In the genomic region with DNA sequence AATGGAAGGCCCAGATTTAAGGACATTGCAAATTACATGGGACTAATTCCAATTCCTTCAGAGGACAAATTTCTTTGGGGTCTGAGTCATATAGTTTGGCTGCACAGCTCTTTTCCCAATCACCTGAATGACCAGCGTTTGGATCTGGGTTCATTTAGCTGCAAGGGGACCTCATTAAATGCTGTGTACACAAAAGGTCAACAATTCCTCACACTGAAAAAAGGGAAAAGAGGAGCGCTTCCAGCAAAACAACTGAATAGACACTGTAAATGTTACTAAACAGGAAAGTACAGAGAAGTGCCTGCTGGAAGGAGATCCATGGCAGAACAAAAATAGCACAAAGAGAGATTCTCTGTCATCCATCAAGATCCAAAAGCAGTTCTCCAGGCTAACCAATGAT, we compare ENCODE assay signal across 31 cellular contexts.
"Had no signal": no experiment of that assay in that cellular context is flagged by ENCODE, and none has a peak within 500 bp of the region (broad histone marks: within the 10 kb centered on the region; RNA-seq: fewer than 3 reads in every experiment).

No MANE protein-coding gene starts in this region.

- DNase-seq: activated B cell treated with CpG ODN at 0.5 μM for 24 hours; activated CD4-positive, alpha-beta memory T cell treated with anti-CD3 and anti-CD28 coated beads for 36 hours; activated CD4-positive, alpha-beta T cell treated with anti-CD3 and anti-CD28 coated beads for 4 hours; activated CD4-positive, alpha-beta T cell treated with anti-CD3 and anti-CD28 coated beads, Interleukin-2, amount 10 ng/mL, durations not matched to agents 24 days and 14 days; activated CD4-positive, alpha-beta T cell treated with anti-CD3 and anti-CD28 coated beads, Interleukin-2, amount 50 U/mL, for 1 hour; activated CD4-positive, alpha-beta T cell treated with anti-CD3 and anti-CD28 coated beads, Interleukin-2, amount 50 U/mL, for 4 hours; activated CD4-positive, CD25-positive, alpha-beta regulatory T cell treated with anti-CD3 and anti-CD28 coated beads, Interleukin-2, amount 50 U/mL, for 72 hours; activated CD8-positive, alpha-beta memory T cell treated with anti-CD3 and anti-CD28 coated beads, Interleukin-2, amount 50 U/mL, for 4 hours; activated CD8-positive, alpha-beta T cell treated with anti-CD3 and anti-CD28 coated beads for 36 hours; activated effector memory CD4-positive, alpha-beta T cell treated with anti-CD3 and anti-CD28 coated beads, Interleukin-2, amount 50 U/mL, for 16 hours; activated gamma-delta T cell treated with Interleukin-2 at 50 U/mL for 16 hours; activated naive CD4-positive, alpha-beta T cell; activated naive CD4-positive, alpha-beta T cell treated with anti-CD3 and anti-CD28 coated beads for 36 hours; activated naive CD4-positive, alpha-beta T cell treated with anti-CD3 and anti-CD28 coated beads, Interleukin-2, amount 50 U/mL, for 16 hours; activated naive CD8-positive, alpha-beta T cell treated with anti-CD3 and anti-CD28 coated beads for 36 hours; activated T-cell treated with anti-CD3 and anti-CD28 coated beads for 4 hours; activated T-cell treated with anti-CD3 and anti-CD28 coated beads, Interleukin-2, amount 50 U/mL, for 1 hour; activated T-cell treated with anti-CD3 and anti-CD28 coated beads, Interleukin-2, amount 50 U/mL, for 4 hours; activated T-cell treated with anti-CD3 and anti-CD28 coated beads, Interleukin-2, amount 50 U/mL, for 72 hours; adrenal gland; amniotic stem cell; aorta; caudate nucleus; cerebellar nuclear complex; T-helper 1 cell; T-helper 2 cell; T-helper 9 cell had no signal

- H3K9me3 ChIP-seq: adrenal gland had no signal

- H3K27ac ChIP-seq: adrenal gland, cardiac muscle cell, VCaP had no signal

- H3K27me3 ChIP-seq: adrenal gland, cardiac muscle cell had no signal

- H3K4me3 ChIP-seq: adrenal gland, cardiac muscle cell had no signal

- H3K36me3 ChIP-seq: adrenal gland, cardiac muscle cell had no signal

- ATAC-seq: activated CD8-positive, alpha-beta T cell treated with anti-CD3 and anti-CD28 coated beads for 36 hours; activated naive CD4-positive, alpha-beta T cell treated with anti-CD3 and anti-CD28 coated beads, Interleukin-2, amount 50 U/mL, for 72 hours; activated T-cell treated with anti-CD3 and anti-CD28 coated beads, Interleukin-2, amount 50 U/mL, for 4 hours; activated T-cell treated with anti-CD3 and anti-CD28 coated beads, Interleukin-2, amount 50 U/mL, for 72 hours; activated T-helper 17 cell treated with anti-CD3 and anti-CD28 coated beads, Interleukin-2, amount 50 U/mL, for 72 hours had no signal
